Comparison of ENCODE assay signal across 25 cellular contexts in genomic region chr21:22892041-22892440, GRCh38.
A peak's percentile ranks its signal among the peaks of the same experiment; 100 is the strongest.
DNase-seq lines count a peak whose midpoint lies in the region; ATAC-seq, FAIRE-seq and TF ChIP-seq lines count a peak whose summit lies in the region.
"Had no signal": no experiment of that assay in that cellular context is flagged by ENCODE, and none has a peak within 500 bp of the region (broad histone marks: within the 10 kb centered on the region; RNA-seq: fewer than 3 reads in every experiment).

No MANE protein-coding gene starts in this region.

- CTCF ChIA-PET in PC-3 (lab: Charles Lee) = no interaction called here
- CTCF ChIA-PET in endothelial cell of umbilical vein (lab: Charles Lee) = interaction anchor here (1.0 to 1.8 kb wide), 2 partner anchors 9 to 22 kb away, joined by 3 to 9 read pairs; no protein-coding TSS in a partner anchor

- DNase-seq in ELR (ENCODE audit: low read depth) (peak; percentile 14), PC-3 (peak; percentile 15), endothelial cell of umbilical vein (ENCODE audit: low read depth, low spot score) (peak; percentile 80), posterior vena cava (ENCODE audit: low spot score) (no peak)
- DNase-seq in activated T-cell treated with anti-CD3 and anti-CD28 coated beads, Interleukin-2, amount 50 U/mL, for 48 hours = no peak
- DNase-seq: 8988T; ACHN; AML-193; BE2C; CD4-positive, alpha-beta T cell; CD8-positive, alpha-beta memory T cell; DMS 273 treated with DMSO at 0.1 percent for 48 hours; DMS79; EL; GF-D8; GM23248; H7; HCEC 1CT had no signal

- H3K9me3 ChIP-seq in PC-3 (ENCODE audit: low read length) (no peaks in the 10 kb centered on the region), endothelial cell of umbilical vein (replicated peaks; ENCODE audit: control insufficient read depth, insufficient read depth, low read length) (no peaks in the 10 kb centered on the region)
- H3K9me3 ChIP-seq: A549, BE2C had no signal

- TF ChIP-seq CTCF in PC-3 (conservative IDR thresholded peaks at IDR 0.05; ENCODE audit: low read depth, low read length) (no peak), endothelial cell of umbilical vein (IDR thresholded peaks at IDR 0.05; ENCODE audit: extremely low read depth in 1 of 2, insufficient read depth in 1 of 2, low read depth in 1 of 2, low read length in 2 of 2) (no peak)

- no peaks in the 10 kb centered on the region for H3K27me3 ChIP-seq in PC-3 (ENCODE audit: low read length)
- H3K27me3 ChIP-seq in endothelial cell of umbilical vein (ENCODE audit: control insufficient read depth in 2 of 2, insufficient read depth in 2 of 2, low read length in 2 of 2) = no peaks in the 10 kb centered on the region
- H3K27me3 ChIP-seq: BE2C; BLaER1 treated with 17β-estradiol and CSF1 and Interleukin-3, amounts not matched to agents 10 nM and 100 nM had no signal

- H2AFZ ChIP-seq in PC-3 (ENCODE audit: low read length) (0 out of 2 replicates have a peak overlapping the region, but pooled peaks have one; percentile 16), endothelial cell of umbilical vein (ENCODE audit: low read depth, low read length) (no peak overlapping the region)
- H2AFZ ChIP-seq: GM23248 had no signal

- H3K79me2 ChIP-seq in PC-3 (ENCODE audit: low read length) = no peaks in the 10 kb centered on the region
- no peaks in the 10 kb centered on the region for H3K79me2 ChIP-seq in endothelial cell of umbilical vein (ENCODE audit: control insufficient read depth, insufficient read depth, low read length)

- H3K4me2 ChIP-seq in PC-3 (ENCODE audit: low read length) (no peak overlapping the region), endothelial cell of umbilical vein (ENCODE audit: insufficient read depth, low read length) (peak overlapping the region; percentile 52)
- H3K4me2 ChIP-seq: A549 had no signal

- intact Hi-C loops in PC-3 (cut with micrococcal nuclease) (no loop called here), endothelial cell of umbilical vein (cut with micrococcal nuclease) (loop anchor here (1.0 to 2.0 kb wide), 2 partner anchors 8 to 181 kb away; no protein-coding TSS in a partner anchor), posterior vena cava (cut with DNase I) (no loop called here)

- FAIRE-seq in endothelial cell of umbilical vein (lab: Jason Lieb, UNC) = peak; percentile 87
- FAIRE-seq: A549, D721Med, GM12891, GM18507, H1 had no signal

- H3K9me2 ChIP-seq in PC-3 (replicated peaks; ENCODE audit: low read length) = no peaks in the 10 kb centered on the region

- H3K27ac ChIP-seq in PC-3 (ENCODE audit: low read length) (no peak overlapping the region), endothelial cell of umbilical vein (ENCODE audit: insufficient read depth, low read depth, low read length) (peak overlapping the region; percentile 79)
- H3K27ac ChIP-seq: A549; BLaER1 treated with 17β-estradiol and CSF1 and Interleukin-3, amounts not matched to agents 10 nM and 100 nM; GM23248 had no signal

- no peaks in the 10 kb centered on the region for H3K9me1 ChIP-seq in endothelial cell of umbilical vein (replicated peaks; ENCODE audit: control insufficient read depth, extremely low read depth, insufficient read depth, low read length)

- H3K4me1 ChIP-seq in PC-3 (ENCODE audit: insufficient read depth, low read length) (peaks cover 17% of the 10 kb centered on the region; the same call in 1 of the 2 replicates), endothelial cell of umbilical vein (ENCODE audit: control insufficient read depth, extremely low read depth, insufficient read depth, low read length) (peaks cover 33% of the 10 kb centered on the region)
- H3K4me1 ChIP-seq: A549, BE2C had no signal

- H3K9ac ChIP-seq in PC-3 (ENCODE audit: low read length) (no peak overlapping the region), endothelial cell of umbilical vein (replicated peaks; ENCODE audit: extremely low read depth, insufficient read depth, low read length) (peak overlapping the region; percentile 34)
- H3K9ac ChIP-seq: BLaER1 treated with 17β-estradiol and CSF1 and Interleukin-3, amounts not matched to agents 10 nM and 100 nM; GM23248 had no signal

- no peaks in the 10 kb centered on the region for H3F3A ChIP-seq in PC-3 (ENCODE audit: low read length, unreplicated experiment)

- BruUV-seq in PC-3 (replicated peaks; lab: Mats Ljungman, UMichigan) (no TSS peak), endothelial cell of umbilical vein (replicated peaks; lab: Mats Ljungman, UMichigan) (no TSS peak)

- POLR2A ChIA-PET in PC-3 (lab: Charles Lee; ENCODE audit: unreplicated experiment) = no interaction called here
- POLR2A ChIA-PET in endothelial cell of umbilical vein (lab: Charles Lee) = no interaction called here

- dilution Hi-C loops in endothelial cell of umbilical vein (cut with MboI; ENCODE audit: extremely low pct_ligation_motif_present, low sequenced_read_pairs) = no loop called here

- no peak for TF ChIP-seq POLR2A in endothelial cell of umbilical vein (IDR thresholded peaks at IDR 0.05; ENCODE audit: low read depth, low read length)

- H3K4me3 ChIP-seq in PC-3 (ENCODE audit: low read length) (no peak overlapping the region), endothelial cell of umbilical vein (replicated peaks in 1 of 3; ENCODE audit: insufficient read depth in 1 of 3, low read depth in 1 of 3, low read length in 3 of 3) (no peak overlapping the region)
- H3K4me3 ChIP-seq: A549; BLaER1 treated with 17β-estradiol and CSF1 and Interleukin-3, amounts not matched to agents 10 nM and 100 nM; GM23248 had no signal

- no peak for ATAC-seq in PC-3
- no peak for ATAC-seq in GM18861 (IDR thresholded peaks at IDR 0.05; ENCODE audit: unreplicated experiment)
- ATAC-seq: A549 had no signal

- H3K36me3 ChIP-seq in PC-3 (ENCODE audit: low read depth, low read length) (no peaks in the 10 kb centered on the region), endothelial cell of umbilical vein (ENCODE audit: control insufficient read depth in 2 of 2, extremely low read depth in 1 of 2, insufficient read depth in 2 of 2, low read length in 2 of 2) (no peaks in the 10 kb centered on the region)
- H3K36me3 ChIP-seq: BE2C had no signal

- H4K20me1 ChIP-seq in PC-3 (ENCODE audit: low read length) (no peaks in the 10 kb centered on the region), endothelial cell of umbilical vein (replicated peaks; ENCODE audit: control insufficient read depth, extremely low read depth, insufficient read depth, low read length) (no peaks in the 10 kb centered on the region)
- H4K20me1 ChIP-seq: BLaER1 treated with 17β-estradiol and CSF1 and Interleukin-3, amounts not matched to agents 10 nM and 100 nM had no signal

TF ChIP-seq in endothelial cell of umbilical vein, 7 proteins besides CTCF, POLR2A, EP300 and RAD21:
- TF ChIP-seq MAX (IDR thresholded peaks at IDR 0.05; ENCODE audit: insufficient read depth, insufficient read length) (no peak), MYC (IDR thresholded peaks at IDR 0.05; ENCODE audit: low read depth, low read length) (no peak), JUN (IDR thresholded peaks at IDR 0.05; ENCODE audit: borderline replicate concordance, insufficient read depth, insufficient read length, low read depth) (peak; percentile 56), FOS (IDR thresholded peaks at IDR 0.05; ENCODE audit: borderline replicate concordance, insufficient read depth, low read length) (peak; percentile 65), POLR2AphosphoS5 (IDR thresholded peaks at IDR 0.05; ENCODE audit: insufficient read depth, low read depth, low read length) (peak; percentile 54), EZH2 (IDR thresholded peaks at IDR 0.05; ENCODE audit: borderline replicate concordance, low read depth, low read length, severe bottlenecking) (no peak), GATA2 (IDR thresholded peaks at IDR 0.05; ENCODE audit: insufficient read depth, insufficient read length, low read depth, low read length) (peak; percentile 94)

Comparison
In these comparisons a context has a peak if more than half of its experiments do, and no peak if none do; other contexts are left out.
1. DNase-seq: peak in ELR (single experiment), PC-3 (single experiment) and endothelial cell of umbilical vein (single experiment); none in activated T-cell treated with anti-CD3 and anti-CD28 coated beads, Interleukin-2, amount 50 U/mL, for 48 hours (0 of 2) and posterior vena cava (single experiment).